In genomic region chr18:22550366-22550765, GRCh38 we compare ENCODE assay signal across 18 cellular contexts.
DNase-seq lines count a peak whose midpoint lies in the region; ATAC-seq, FAIRE-seq and TF ChIP-seq lines count a peak whose summit lies in the region.
"Had no signal": no experiment of that assay in that cellular context is flagged by ENCODE, and none has a peak within 500 bp of the region (broad histone marks: within the 10 kb centered on the region; RNA-seq: fewer than 3 reads in every experiment).

No MANE protein-coding gene starts in this region.

- no peak for ATAC-seq in right cardiac atrium

- H3K27ac Mint-ChIP-seq in astrocyte (ENCODE audit: unreplicated experiment): no peak overlapping the region
- H3K27ac Mint-ChIP-seq: CD8-positive, alpha-beta memory T cell; IgD-negative memory B cell had no signal

- H3K27me3 ChIP-seq in right cardiac atrium (ENCODE audit: control insufficient read depth, insufficient read depth) (no peaks in the 10 kb centered on the region), astrocyte (ENCODE audit: insufficient read depth, low read length) (no peaks in the 10 kb centered on the region)
- H3K27me3 ChIP-seq: BLaER1 treated with 17β-estradiol and CSF1 and Interleukin-3, amounts not matched to agents 10 nM and 100 nM had no signal

- peak overlapping the region; percentile 16 for H3K27ac ChIP-seq in right cardiac atrium (ENCODE audit: low read length)
- peak overlapping the region; percentile 87 for H3K27ac ChIP-seq in astrocyte (ENCODE audit: low read depth, low read length)
- no peak overlapping the region for H3K27ac ChIP-seq in RWPE1
- H3K27ac ChIP-seq: BLaER1 treated with 17β-estradiol and CSF1 and Interleukin-3, amounts not matched to agents 10 nM and 100 nM had no signal

- peak overlapping the region; percentile 51 for H3K9ac ChIP-seq in astrocyte (ENCODE audit: low read length)
- H3K9ac ChIP-seq: BLaER1 treated with 17β-estradiol and CSF1 and Interleukin-3, amounts not matched to agents 10 nM and 100 nM had no signal

- no peaks in the 10 kb centered on the region for H3K36me3 Mint-ChIP-seq in astrocyte (ENCODE audit: low read depth, unreplicated experiment)
- H3K36me3 Mint-ChIP-seq: CD8-positive, alpha-beta memory T cell; IgD-negative memory B cell had no signal

- no peak for TF ChIP-seq CTCF in astrocyte (IDR thresholded peaks at IDR 0.05; ENCODE audit: insufficient read depth, low read depth, low read length)
- no peak for TF ChIP-seq CTCF in RWPE1 (conservative IDR thresholded peaks at IDR 0.05; ENCODE audit: low read depth)

- H3K4me1 ChIP-seq in right cardiac atrium (ENCODE audit: control insufficient read depth, insufficient read depth, low read length) (peaks cover 11% of the 10 kb centered on the region), astrocyte (ENCODE audit: insufficient read depth, low read length) (peaks cover 23% of the 10 kb centered on the region)
- H3K4me1 ChIP-seq: BLaER1 treated with 17β-estradiol and CSF1 and Interleukin-3, amounts not matched to agents 10 nM and 100 nM had no signal

- whole genome bisulfite sequencing in right cardiac atrium: 74% methylated on average over 2 of the region's 2 CpGs

- H2AFZ ChIP-seq in astrocyte (ENCODE audit: low read depth, low read length): no peak overlapping the region

- intact Hi-C loops in right cardiac atrium (cut with DNase I) (loop anchor here in 1 of 4 donors (10.0 kb wide), 2 partner anchors 86 to 196 kb away; no protein-coding TSS in a partner anchor), cardiac septum (cut with DNase I) (no loop called here)

- no peaks in the 10 kb centered on the region for H3K79me2 ChIP-seq in astrocyte (ENCODE audit: insufficient read depth, low read length)

- no peaks in the 10 kb centered on the region for H3K9me3 Mint-ChIP-seq in astrocyte (ENCODE audit: unreplicated experiment)
- H3K9me3 Mint-ChIP-seq: CD8-positive, alpha-beta memory T cell had no signal

- no peak overlapping the region for H3K4me3 Mint-ChIP-seq in astrocyte (ENCODE audit: unreplicated experiment)
- H3K4me3 Mint-ChIP-seq: CD8-positive, alpha-beta memory T cell; IgD-negative memory B cell had no signal

- DNase-seq in right cardiac atrium (no peak), cardiac septum (ENCODE audit: low spot score) (no peak), astrocyte (ENCODE audit: low read depth) (peak; percentile 58), iris pigment epithelial cell (ENCODE audit: low read depth) (peak; percentile 52), COLO668 (lab: John Stamatoyannopoulos, UW; ENCODE audit: unreplicated experiment) (no peak), RWPE1 (ENCODE audit: low spot score) (no peak), NOMO-1 (lab: John Stamatoyannopoulos, UW; ENCODE audit: unreplicated experiment in 2 of 2) (no peak), DMS153 treated with DMSO at 0.1 percent for 48 hours (lab: John Stamatoyannopoulos, UW; ENCODE audit: unreplicated experiment) (no peak)
- DNase-seq: 8988T; CD8-positive, alpha-beta memory T cell; Kasumi-1; NCI-H1105 treated with DMSO at 0.1 percent for 48 hours; NCI-H1694 treated with DMSO at 0.1 percent for 48 hours; NCI-H526 treated with DMSO at 0.1 percent for 48 hours; OCI-M1 had no signal

- no peaks in the 10 kb centered on the region for H3K27me3 Mint-ChIP-seq in astrocyte (ENCODE audit: low read depth, unreplicated experiment)
- H3K27me3 Mint-ChIP-seq: IgD-negative memory B cell had no signal

- H3K4me3 ChIP-seq in right cardiac atrium (ENCODE audit: low read length) (no peak overlapping the region), astrocyte (ENCODE audit: insufficient read depth, low read depth, low read length) (no peak overlapping the region)
- H3K4me3 ChIP-seq: BLaER1 treated with 17β-estradiol and CSF1 and Interleukin-3, amounts not matched to agents 10 nM and 100 nM had no signal

- H3K9me3 ChIP-seq in right cardiac atrium (ENCODE audit: control insufficient read depth, low read length) (no peaks in the 10 kb centered on the region), astrocyte (ENCODE audit: insufficient read depth, low read depth, low read length) (no peaks in the 10 kb centered on the region)
- H3K9me3 ChIP-seq: BLaER1 treated with 17β-estradiol and CSF1 and Interleukin-3, amounts not matched to agents 10 nM and 100 nM had no signal

- H4K20me1 ChIP-seq in astrocyte (ENCODE audit: insufficient read depth, low read length): no peaks in the 10 kb centered on the region
- H4K20me1 ChIP-seq: BLaER1 treated with 17β-estradiol and CSF1 and Interleukin-3, amounts not matched to agents 10 nM and 100 nM had no signal

- POLR2A ChIA-PET in RWPE1 (lab: Yijun Ruan, JAX; ENCODE audit: low non-redundant PET): no interaction called here

- CTCF ChIA-PET in RWPE1 (lab: Yijun Ruan, JAX): no interaction called here

- no peaks in the 10 kb centered on the region for H3K36me3 ChIP-seq in astrocyte (ENCODE audit: insufficient read depth, low read length)
- H3K36me3 ChIP-seq: BLaER1 treated with 17β-estradiol and CSF1 and Interleukin-3, amounts not matched to agents 10 nM and 100 nM had no signal

- no peak for FAIRE-seq in astrocyte (lab: Jason Lieb, UNC)
- FAIRE-seq: H54 had no signal

- peak overlapping the region; percentile 73 for H3K4me2 ChIP-seq in astrocyte (ENCODE audit: low read length)
- H3K4me2 ChIP-seq: BLaER1 treated with 17β-estradiol and CSF1 and Interleukin-3, amounts not matched to agents 10 nM and 100 nM had no signal

- H3K4me1 Mint-ChIP-seq in astrocyte (ENCODE audit: low read depth, unreplicated experiment): peaks cover 20% of the 10 kb centered on the region
- H3K4me1 Mint-ChIP-seq: CD8-positive, alpha-beta memory T cell; IgD-negative memory B cell had no signal

Comparison
In these comparisons a context has a peak if more than half of its experiments do, and no peak if none do; other contexts are left out.
1. DNase-seq: peak in astrocyte (single experiment) and iris pigment epithelial cell (single experiment); none in right cardiac atrium (0 of 3), cardiac septum (single experiment), COLO668 (single experiment), RWPE1 (single experiment), NOMO-1 (0 of 2) and DMS153 treated with DMSO at 0.1 percent for 48 hours (single experiment).